In genomic region chr5:72850113-72850512, GRCh38 we compare ENCODE assay signal across 9 cellular contexts. TPM values are rescaled to one million over a fixed set of nuclear protein-coding genes. Genes with fewer than 3 reads are reported as not detected.
DNase-seq lines count a peak whose midpoint lies in the region; ATAC-seq and TF ChIP-seq lines count a peak whose summit lies in the region.
"Had no signal": no experiment of that assay in that cellular context is flagged by ENCODE, and none has a peak within 500 bp of the region (broad histone marks: within the 10 kb centered on the region; RNA-seq: fewer than 3 reads in every experiment).

No MANE protein-coding gene starts in this region.

- H3K4me3 ChIP-seq in left ventricle myocardium inferior = peak overlapping the region; percentile 87
- peak overlapping the region; percentile 89 to 97 for H3K4me3 ChIP-seq in ascending aorta
- H3K4me3 ChIP-seq in left lung = peak overlapping the region; percentile 80 to 83
- peak overlapping the region; percentile 96 for H3K4me3 ChIP-seq in urinary bladder (ENCODE audit: low read depth, low read length)

- H3K9me3 ChIP-seq in left ventricle myocardium inferior (replicated peaks) (no peaks in the 10 kb centered on the region), ascending aorta (no peaks in the 10 kb centered on the region), left lung (no peaks in the 10 kb centered on the region)

- H3K36me3 ChIP-seq in left ventricle myocardium inferior = peaks cover 24% of the 10 kb centered on the region
- H3K36me3 ChIP-seq in ascending aorta = peaks cover 3% of the 10 kb centered on the region in 2 donors
- H3K36me3 ChIP-seq in left lung = peaks cover 0 to 25% of the 10 kb centered on the region in 2 donors
- no peaks in the 10 kb centered on the region for H3K36me3 ChIP-seq in urinary bladder (ENCODE audit: insufficient read depth)

- intact Hi-C loops in left ventricle myocardium inferior (cut with micrococcal nuclease) = no loop called here
- intact Hi-C loops in cardiac septum (cut with DNase I) = no loop called here
- intact Hi-C loops in ascending aorta (cut with DNase I) = no loop called here
- intact Hi-C loops in left lung (cut with DNase I) = no loop called here

- WGBS in urinary bladder = 55% methylated on average over 2 of the region's 2 CpGs

- H3K27ac ChIP-seq in left ventricle myocardium inferior (replicated peaks) (no peak overlapping the region), ascending aorta (peak overlapping the region in 1 of 2 donors; percentile 27), left lung (peak overlapping the region in 1 of 2 donors; percentile 95), urinary bladder (ENCODE audit: low read depth) (no peak overlapping the region)

- H3K4me1 ChIP-seq in left ventricle myocardium inferior (peaks cover 92% of the 10 kb centered on the region), ascending aorta (peaks cover 6 to 45% of the 10 kb centered on the region in 2 donors), left lung (peaks cover 22 to 77% of the 10 kb centered on the region in 2 donors), urinary bladder (ENCODE audit: insufficient read depth) (no peaks in the 10 kb centered on the region)

- TF ChIP-seq CTCF in left ventricle myocardium inferior (IDR thresholded peaks at IDR 0.05; ENCODE audit: borderline replicate concordance) = no peak
- no peak for TF ChIP-seq CTCF in ascending aorta (IDR thresholded peaks at IDR 0.05)
- TF ChIP-seq CTCF in left lung (IDR thresholded peaks at IDR 0.05) = no peak

- ATAC-seq in left lung (no peak), HG02571 (IDR thresholded peaks at IDR 0.05; ENCODE audit: unreplicated experiment) (no peak)

- DNase-seq in left ventricle myocardium inferior (no peak), cardiac septum (ENCODE audit: low spot score) (no peak), ascending aorta (ENCODE audit: low spot score in 2 of 2) (no peak), left lung (no peak), kidney tubule cell (ENCODE audit: low spot score) (no peak), NCI-H510A treated with DMSO at 0.1 percent for 48 hours (lab: John Stamatoyannopoulos, UW) (no peak)
- DNase-seq: NCI-H1105 had no signal

- H3K27me3 ChIP-seq in left ventricle myocardium inferior (ENCODE audit: low read depth) (no peaks in the 10 kb centered on the region), ascending aorta (no peaks in the 10 kb centered on the region), left lung (no peaks in the 10 kb centered on the region)

RNA-seq across cellular contexts. Expression of gene TNPO1, which starts 33.7 kb away (rescaled TPM):
- 69.8 TPM for total RNA-seq in left ventricle myocardium inferior
- total RNA-seq in cardiac septum = 68.8 TPM
- 48.5 TPM for total RNA-seq in ascending aorta
- total RNA-seq in left lung = 100 to 1,000 TPM in 1 of 2 donors, 10 to 100 TPM in 1; 98.5 to 112 TPM
- 187 TPM for total RNA-seq in urinary bladder
- 29.8 TPM for polyA plus RNA-seq in urinary bladder
